Comparison of ENCODE assay signal across 7 cellular contexts in the genomic region with DNA sequence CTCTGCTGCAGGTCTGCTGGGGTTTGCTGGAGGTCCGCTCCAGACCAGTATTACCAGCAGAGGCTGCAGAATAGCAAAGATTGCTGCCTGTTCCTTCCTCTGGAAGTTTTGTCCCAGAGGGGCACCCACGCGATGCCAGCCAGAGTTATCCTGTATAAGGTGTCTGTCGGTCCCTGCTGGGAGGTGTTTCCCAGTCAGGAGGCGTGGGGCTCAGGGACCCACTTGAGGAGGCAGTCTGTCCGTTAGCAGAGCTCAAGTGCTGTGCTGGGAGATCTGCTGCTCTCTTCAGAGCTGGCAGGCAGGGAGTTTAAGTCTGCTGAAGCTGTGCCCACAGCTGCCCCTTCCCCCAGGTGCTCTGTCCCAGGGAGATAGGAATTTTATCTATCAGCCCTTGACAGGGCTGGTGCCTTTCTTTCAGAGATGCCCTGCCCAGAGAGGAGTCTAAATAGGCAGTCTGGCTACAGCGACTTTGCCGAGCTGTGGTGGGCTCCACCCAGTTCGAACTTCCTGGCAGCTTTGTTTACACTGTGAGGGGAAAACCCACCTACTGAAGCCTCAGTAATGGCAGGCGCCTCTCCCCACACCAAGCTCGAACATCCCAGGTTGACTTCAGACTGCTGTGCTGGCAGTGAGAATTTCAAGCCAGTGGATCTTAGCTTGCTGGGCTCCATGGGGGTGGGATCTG. TPM values are rescaled to one million over a fixed set of nuclear protein-coding genes. Genes with fewer than 3 reads are reported as not detected.
DNase-seq lines count a peak whose midpoint lies in the region; ATAC-seq and TF ChIP-seq lines count a peak whose summit lies in the region.
"Not testable (repeated sequence)": the region's sequence is repeated elsewhere in the genome, so short reads cannot be mapped to it uniquely, and the experiment has no call there.

No MANE protein-coding gene starts in this region.

- peak; percentile 6 for TF ChIP-seq POLR2A in GM19193 (IDR thresholded peaks at IDR 0.05; ENCODE audit: extremely low read depth, insufficient read depth, insufficient read length)

- not testable (repeated sequence) for H3K9me3 Mint-ChIP-seq in activated CD4-positive, alpha-beta T cell treated with anti-CD3 and anti-CD28 coated beads, Interleukin-2, amount 10 ng/mL, durations not matched to agents 24 days and 14 days
- H3K9me3 Mint-ChIP-seq in naive B cell = peaks cover 9 to 48% (median 39%) of the 10 kb centered on the region in 7 donors
- peaks cover 22 to 29% of the 10 kb centered on the region in 2 donors for H3K9me3 Mint-ChIP-seq in stimulated activated naive B cell treated with anti-CD40 and anti-IgM and Interleukin-4, amounts not matched to agents 10 μg/mL and 1 μg/mL and 100 μg/mL, for 72 hours

- peak overlapping the region; percentile 9 for H3K4me3 Mint-ChIP-seq in activated CD4-positive, alpha-beta T cell treated with anti-CD3 and anti-CD28 coated beads, Interleukin-2, amount 10 ng/mL, durations not matched to agents 24 days and 14 days
- H3K4me3 Mint-ChIP-seq in naive B cell = peak overlapping the region; percentile 43 to 90 (median 74)
- H3K4me3 Mint-ChIP-seq in stimulated activated naive B cell treated with anti-CD40 and anti-IgM and Interleukin-4, amounts not matched to agents 10 μg/mL and 1 μg/mL and 100 μg/mL, for 72 hours = peak overlapping the region in 1 of 2 donors; percentile 13

- peak overlapping the region; percentile 53 for H3K27ac Mint-ChIP-seq in activated CD4-positive, alpha-beta T cell treated with anti-CD3 and anti-CD28 coated beads, Interleukin-2, amount 10 ng/mL, durations not matched to agents 24 days and 14 days
- H3K27ac Mint-ChIP-seq in naive B cell = peak overlapping the region; percentile 67 to 96 (median 92)
- peak overlapping the region; percentile 25 for H3K27ac Mint-ChIP-seq in stimulated activated naive B cell treated with anti-CD40 and anti-IgM and Interleukin-4, amounts not matched to agents 10 μg/mL and 1 μg/mL and 100 μg/mL, for 72 hours

- peaks cover 74% of the 10 kb centered on the region for H3K36me3 Mint-ChIP-seq in activated CD4-positive, alpha-beta T cell treated with anti-CD3 and anti-CD28 coated beads, Interleukin-2, amount 10 ng/mL, durations not matched to agents 24 days and 14 days (ENCODE audit: low read depth)
- peaks cover 65 to 82% of the 10 kb centered on the region in 2 donors for H3K36me3 Mint-ChIP-seq in naive B cell
- peaks cover 79 to 93% of the 10 kb centered on the region in 2 donors for H3K36me3 Mint-ChIP-seq in stimulated activated naive B cell treated with anti-CD40 and anti-IgM and Interleukin-4, amounts not matched to agents 10 μg/mL and 1 μg/mL and 100 μg/mL, for 72 hours

- intact Hi-C loops in activated CD4-positive, alpha-beta T cell treated with anti-CD3 and anti-CD28 coated beads, Interleukin-2, amount 10 ng/mL, durations not matched to agents 24 days and 14 days (cut with micrococcal nuclease) = not testable (repeated sequence)

- ATAC-seq in naive B cell (ENCODE audit: low read depth in 2 of 2) = peak; percentile 86 to 92
- peak; percentile 47 to 48 for ATAC-seq in stimulated activated naive B cell treated with anti-CD40 and anti-IgM and Interleukin-4, amounts not matched to agents 10 μg/mL and 1 μg/mL and 100 μg/mL, for 72 hours (replicated peaks)

- DNase-seq in activated CD4-positive, alpha-beta T cell treated with anti-CD3 and anti-CD28 coated beads, Interleukin-2, amount 10 ng/mL, durations not matched to agents 24 days and 14 days = peak; percentile 79
- peak; percentile 17 for DNase-seq in activated T-cell treated with anti-CD3 and anti-CD28 coated beads for 1 hour (ENCODE audit: low read depth)
- DNase-seq in activated naive CD4-positive, alpha-beta T cell treated with Interleukin-2 at 50 U/mL for 16 hours = peak; percentile 18
- peak; percentile 50 for DNase-seq in central memory CD4-positive, alpha-beta T cell
- DNase-seq in naive B cell = peak; percentile 55
- not testable (repeated sequence) for DNase-seq in stimulated activated naive B cell treated with anti-CD40 and anti-IgM and Interleukin-4, amounts not matched to agents 10 μg/mL and 1 μg/mL and 100 μg/mL, for 72 hours

- not testable (repeated sequence) for H3K27me3 Mint-ChIP-seq in activated CD4-positive, alpha-beta T cell treated with anti-CD3 and anti-CD28 coated beads, Interleukin-2, amount 10 ng/mL, durations not matched to agents 24 days and 14 days; naive B cell; stimulated activated naive B cell treated with anti-CD40 and anti-IgM and Interleukin-4, amounts not matched to agents 10 μg/mL and 1 μg/mL and 100 μg/mL, for 72 hours

- peaks cover 29% of the 10 kb centered on the region for H3K4me1 Mint-ChIP-seq in activated CD4-positive, alpha-beta T cell treated with anti-CD3 and anti-CD28 coated beads, Interleukin-2, amount 10 ng/mL, durations not matched to agents 24 days and 14 days
- H3K4me1 Mint-ChIP-seq in naive B cell = peaks cover 23 to 37% (median 33%) of the 10 kb centered on the region in 3 donors
- peaks cover 26 to 43% of the 10 kb centered on the region in 2 donors for H3K4me1 Mint-ChIP-seq in stimulated activated naive B cell treated with anti-CD40 and anti-IgM and Interleukin-4, amounts not matched to agents 10 μg/mL and 1 μg/mL and 100 μg/mL, for 72 hours

RNA-seq across cellular contexts. Expression of a gene that starts 33.2 kb away (rescaled TPM):
- total RNA-seq in activated CD4-positive, alpha-beta T cell treated with anti-CD3 and anti-CD28 coated beads, Interleukin-2, amount 10 ng/mL, durations not matched to agents 24 days and 14 days = 45.6 and 48.3 TPM in 2 replicates
- polyA plus RNA-seq in naive B cell (ENCODE audit: low read depth in 6 of 6) = 10 to 100 TPM; 55.6 to 83.2 (median 80.2) TPM

RNA-seq across cellular contexts. Expression of a gene that starts 50.0 kb away (rescaled TPM):
- total RNA-seq in activated CD4-positive, alpha-beta T cell treated with anti-CD3 and anti-CD28 coated beads, Interleukin-2, amount 10 ng/mL, durations not matched to agents 24 days and 14 days = 60.0 and 62.1 TPM in 2 replicates
- 10 to 100 TPM in 3 of 6 donors, 1 to 10 TPM in 3; 8.8 to 16.8 (median 10.2) TPM for polyA plus RNA-seq in naive B cell (ENCODE audit: low read depth in 6 of 6)

Comparison
In these comparisons a context has a peak if more than half of its experiments do, and no peak if none do; other contexts are left out.
1. H3K27ac Mint-ChIP-seq: peak in every context shown above with its lines; median percentile 92 in naive B cell; 53 in activated CD4-positive, alpha-beta T cell treated with anti-CD3 and anti-CD28 coated beads, Interleukin-2, amount 10 ng/mL, durations not matched to agents 24 days and 14 days; 25 in stimulated activated naive B cell treated with anti-CD40 and anti-IgM and Interleukin-4, amounts not matched to agents 10 μg/mL and 1 μg/mL and 100 μg/mL, for 72 hours.